ENCODE assay signal across 8 cellular contexts in genomic region chr15:27813139-27813538, GRCh38.
"Had no signal": no experiment of that assay in that cellular context is flagged by ENCODE, and none has a peak within 500 bp of the region (broad histone marks: within the 10 kb centered on the region; RNA-seq: fewer than 3 reads in every experiment).

No MANE protein-coding gene starts in this region.

- H3K4me3 Mint-ChIP-seq: GM23338, HFFc6, IgD-negative memory B cell had no signal

- H2AFZ ChIP-seq: GM23338 had no signal

- H3K27ac ChIP-seq: HL-60 had no signal

- H3K4me1 Mint-ChIP-seq: GM23338, IgD-negative memory B cell had no signal

- H3K4me3 ChIP-seq: GM23338, HAP-1 had no signal

- H3K4me2 ChIP-seq: GM23338 had no signal

- DNase-seq: H7, HFFc6 had no signal

- H3K36me3 Mint-ChIP-seq: IgD-negative memory B cell had no signal

- H3K27ac Mint-ChIP-seq: GM23338, HFFc6, IgD-negative memory B cell had no signal

- ATAC-seq: GM23338, HCT116, HepG2 had no signal

- H3K27me3 Mint-ChIP-seq: IgD-negative memory B cell had no signal

- H3K36me3 ChIP-seq: HAP-1 had no signal

- H3K4me1 ChIP-seq: HAP-1 had no signal
